33 cellular contexts compared by ENCODE assay signal in genomic region chr9:9222730-9223129, GRCh38.
DNase-seq lines count a peak whose midpoint lies in the region; ATAC-seq, FAIRE-seq and TF ChIP-seq lines count a peak whose summit lies in the region.
"Had no signal": no experiment of that assay in that cellular context is flagged by ENCODE, and none has a peak within 500 bp of the region (broad histone marks: within the 10 kb centered on the region; RNA-seq: fewer than 3 reads in every experiment).

No MANE protein-coding gene starts in this region.

- CTCF ChIA-PET in HepG2 (lab: Yijun Ruan, JAX; ENCODE audit: low intra/inter-chr PET ratio, low total read pairs): no interaction called here
- CTCF ChIA-PET in A549 (lab: Yijun Ruan, JAX): no interaction called here
- CTCF ChIA-PET in IMR-90 (lab: Yijun Ruan, JAX): no interaction called here

- TF ChIP-seq EP300 in HepG2 (IDR thresholded peaks at IDR 0.05; ENCODE audit: low read depth in 2 of 2, low read length in 2 of 2): no peak
- no peak for TF ChIP-seq EP300 in HepG2 (CRISPR knock-in tag; IDR thresholded peaks at IDR 0.05; ENCODE audit: borderline replicate concordance)
- no peak for TF ChIP-seq EP300 in A549 (IDR thresholded peaks at IDR 0.05)

- H3K36me3 ChIP-seq in HepG2 (replicated peaks in 1 of 2; ENCODE audit: control insufficient read depth in 1 of 2, insufficient read depth in 2 of 2, low read length in 2 of 2): no peaks in the 10 kb centered on the region
- H3K36me3 ChIP-seq in right lobe of liver: no peaks in the 10 kb centered on the region
- H3K36me3 ChIP-seq in IMR-90 (ENCODE audit: control insufficient read depth, insufficient read depth, low read length): no peaks in the 10 kb centered on the region
- H3K36me3 ChIP-seq in HAP-1 (replicated peaks): no peaks in the 10 kb centered on the region
- H3K36me3 ChIP-seq: BE2C; BLaER1; BLaER1 treated with 17β-estradiol and CSF1 and Interleukin-3, amounts not matched to agents 10 nM and 100 nM had no signal

- no peaks in the 10 kb centered on the region for H3K27me3 Mint-ChIP-seq in mesothelial cell of epicardium (ENCODE audit: low read depth)
- H3K27me3 Mint-ChIP-seq: B cell; CD4-positive, alpha-beta memory T cell; CD4-positive, alpha-beta T cell; CD4-positive, CD25-positive, alpha-beta regulatory T cell; CD8-positive, alpha-beta memory T cell had no signal

- no peaks in the 10 kb centered on the region for H3K36me3 Mint-ChIP-seq in mesothelial cell of epicardium
- H3K36me3 Mint-ChIP-seq: CD14-positive monocyte; CD4-positive, alpha-beta memory T cell; CD4-positive, CD25-positive, alpha-beta regulatory T cell; CD8-positive, alpha-beta memory T cell; CD8-positive, alpha-beta T cell had no signal

- intact Hi-C loops in HepG2 (cut with micrococcal nuclease; ENCODE audit: unreplicated experiment): no loop called here
- intact Hi-C loops in right lobe of liver (cut with DNase I): no loop called here
- intact Hi-C loops in IMR-90 (cut with micrococcal nuclease): no loop called here

- in situ Hi-C loops in HepG2 (cut with HindIII; ENCODE audit: extremely low pct_ligation_motif_present, low pct_unique_long_range_greater_than_20kb): no loop called here
- in situ Hi-C loops in IMR-90 (cut with MboI; ENCODE audit: low sequenced_read_pairs): no loop called here
- in situ Hi-C loops in HAP-1 (cut with MboI; ENCODE audit: low sequenced_read_pairs): no loop called here

- no peak overlapping the region for H2BK5ac ChIP-seq in IMR-90 (ENCODE audit: low read depth, low read length, poor library complexity, severe bottlenecking)

- no peak overlapping the region for H2BK15ac ChIP-seq in IMR-90 (ENCODE audit: low read depth, low read length)

- no peak overlapping the region for H4K5ac ChIP-seq in IMR-90 (ENCODE audit: low read depth, low read length)

- no peak overlapping the region for H3K23ac ChIP-seq in IMR-90 (ENCODE audit: low read depth, low read length)

- H3K79me2 ChIP-seq in HepG2 (ENCODE audit: insufficient read depth, low read length): no peaks in the 10 kb centered on the region

- no peak overlapping the region for H3K56ac ChIP-seq in IMR-90 (ENCODE audit: extremely low read depth, insufficient read depth, low read length)

- H3K4me1 Mint-ChIP-seq in mesothelial cell of epicardium: peaks cover 23% of the 10 kb centered on the region
- H3K4me1 Mint-ChIP-seq: B cell; CD14-positive monocyte; CD4-positive, alpha-beta memory T cell; CD4-positive, CD25-positive, alpha-beta regulatory T cell; CD8-positive, alpha-beta memory T cell had no signal

- H3K27ac Mint-ChIP-seq in mesothelial cell of epicardium: no peak overlapping the region
- H3K27ac Mint-ChIP-seq: B cell; CD14-positive monocyte; CD4-positive, alpha-beta memory T cell; CD4-positive, alpha-beta T cell; CD4-positive, CD25-positive, alpha-beta regulatory T cell; CD8-positive, alpha-beta memory T cell; CD8-positive, alpha-beta T cell had no signal

- H3K4me3 ChIP-seq in HepG2 (replicated peaks in 1 of 3; ENCODE audit: insufficient read depth in 1 of 3, low read depth in 2 of 3, low read length in 3 of 3) (no peak overlapping the region), right lobe of liver (no peak overlapping the region), A549 (no peak overlapping the region), IMR-90 (ENCODE audit: insufficient read depth, low read depth, low read length) (no peak overlapping the region), HAP-1 (no peak overlapping the region)
- H3K4me3 ChIP-seq: BLaER1; BLaER1 treated with 17β-estradiol and CSF1 and Interleukin-3, amounts not matched to agents 10 nM and 100 nM had no signal

- H3K18ac ChIP-seq in IMR-90 (ENCODE audit: low read depth, low read length): no peak overlapping the region

- no peaks in the 10 kb centered on the region for H3K9me1 ChIP-seq in IMR-90 (ENCODE audit: insufficient read depth, low read length)

- no peaks in the 10 kb centered on the region for H3K79me1 ChIP-seq in IMR-90 (ENCODE audit: low read depth in 1 of 2, low read length in 2 of 2)

- dilution Hi-C loops in IMR-90 (cut with HindIII; ENCODE audit: low sequenced_read_pairs, unreplicated experiment): no loop called here

- BruUV-seq in HepG2 (replicated peaks; lab: Mats Ljungman, UMichigan) (no TSS peak), IMR-90 (replicated peaks; lab: Mats Ljungman, UMichigan) (no TSS peak)

- TF ChIP-seq RAD21 in HepG2 (CRISPR knock-in tag; IDR thresholded peaks at IDR 0.05): no peak
- no peak for TF ChIP-seq RAD21 in A549 (conservative IDR thresholded peaks at IDR 0.05 in 1 of 2, IDR thresholded peaks at IDR 0.05 in 1 of 2)
- TF ChIP-seq RAD21 in IMR-90 (IDR thresholded peaks at IDR 0.05; ENCODE audit: low read length): no peak

- H3K9me3 Mint-ChIP-seq in mesothelial cell of epicardium: peaks cover 11% of the 10 kb centered on the region

- ATAC-seq in HepG2 (no peak), right lobe of liver (no peak), A549 (no peak), IMR-90 (ENCODE audit: low read depth) (no peak)
- ATAC-seq: CD8-positive, alpha-beta T cell had no signal

- H3K9ac ChIP-seq in HepG2 (ENCODE audit: insufficient read depth, low read depth, low read length) (no peak overlapping the region), IMR-90 (ENCODE audit: low read depth, low read length) (no peak overlapping the region)
- H3K9ac ChIP-seq: BLaER1; BLaER1 treated with 17β-estradiol and CSF1 and Interleukin-3, amounts not matched to agents 10 nM and 100 nM had no signal

- H3K27me3 ChIP-seq in HepG2 (ENCODE audit: control insufficient read depth in 1 of 2, insufficient read depth in 2 of 2, low read length in 2 of 2): no peaks in the 10 kb centered on the region
- no peaks in the 10 kb centered on the region for H3K27me3 ChIP-seq in right lobe of liver
- H3K27me3 ChIP-seq in IMR-90 (ENCODE audit: control insufficient read depth, insufficient read depth, low read length): no peaks in the 10 kb centered on the region
- no peaks in the 10 kb centered on the region for H3K27me3 ChIP-seq in HAP-1 (ENCODE audit: low read depth)
- H3K27me3 ChIP-seq: BE2C; BLaER1; BLaER1 treated with 17β-estradiol and CSF1 and Interleukin-3, amounts not matched to agents 10 nM and 100 nM had no signal

- no peak overlapping the region for H3K4me3 Mint-ChIP-seq in mesothelial cell of epicardium
- H3K4me3 Mint-ChIP-seq: B cell; CD14-positive monocyte; CD4-positive, alpha-beta memory T cell; CD4-positive, alpha-beta T cell; CD4-positive, CD25-positive, alpha-beta regulatory T cell; CD8-positive, alpha-beta memory T cell; CD8-positive, alpha-beta T cell had no signal

- H4K20me1 ChIP-seq in HepG2 (ENCODE audit: insufficient read depth, low read length): no peaks in the 10 kb centered on the region
- no peaks in the 10 kb centered on the region for H4K20me1 ChIP-seq in IMR-90 (ENCODE audit: insufficient read depth, low read length)
- H4K20me1 ChIP-seq: BLaER1; BLaER1 treated with 17β-estradiol and CSF1 and Interleukin-3, amounts not matched to agents 10 nM and 100 nM had no signal

- 0% methylated on average over 1 of the region's 1 CpG for WGBS in HepG2 (ENCODE audit: low lambda C conversion rate)
- 84% methylated on average over 1 of the region's 1 CpG for WGBS in right lobe of liver (ENCODE audit: insufficient coverage, low coverage, low lambda C conversion rate, missing lambda C conversion rate)
- WGBS in A549 (ENCODE audit: missing lambda C conversion rate): 2% methylated on average over 1 of the region's 1 CpG
- WGBS in IMR-90 (ENCODE audit: extremely low coverage in 2 of 2, insufficient read length in 1 of 2), 2 experiments: no CpG with 5 or more reads among the region's 1 CpG

- 0 out of 2 replicates have a peak, but pooled peaks cover 5% of the 10 kb centered on the region for H3K9me3 ChIP-seq in HepG2 (ENCODE audit: low read length)
- H3K9me3 ChIP-seq in right lobe of liver: no peaks in the 10 kb centered on the region
- H3K9me3 ChIP-seq in A549: no peaks in the 10 kb centered on the region
- no peaks in the 10 kb centered on the region; the same call in 1 of the 2 replicates for H3K9me3 ChIP-seq in IMR-90 (ENCODE audit: control insufficient read depth, insufficient read depth, low read length)
- H3K9me3 ChIP-seq in HAP-1: no peaks in the 10 kb centered on the region
- H3K9me3 ChIP-seq: BE2C; BLaER1; BLaER1 treated with 17β-estradiol and CSF1 and Interleukin-3, amounts not matched to agents 10 nM and 100 nM; Caco-2 had no signal

- H2BK120ac ChIP-seq in IMR-90 (ENCODE audit: low read depth, low read length): no peak overlapping the region

- H3K4ac ChIP-seq in IMR-90 (ENCODE audit: low read depth, low read length): no peak overlapping the region

- POLR2A ChIA-PET in HepG2 (lab: Yijun Ruan, JAX) (no interaction called here), A549 (lab: Yijun Ruan, JAX) (no interaction called here), IMR-90 (lab: Charles Lee; ENCODE audit: unreplicated experiment) (no interaction called here)

- H2AFZ ChIP-seq in HepG2 (ENCODE audit: low read length): no peak overlapping the region
- no peak overlapping the region for H2AFZ ChIP-seq in IMR-90 (replicated peaks; ENCODE audit: low read length, poor library complexity)

- no peak for FAIRE-seq in HepG2 (lab: Jason Lieb, UNC)
- FAIRE-seq in A549 (lab: Jason Lieb, UNC): no peak
- FAIRE-seq: A204.1 had no signal

- TF ChIP-seq POLR2A in HepG2 (IDR thresholded peaks at IDR 0.05; ENCODE audit: insufficient read depth in 1 of 2, low read depth in 2 of 2, low read length in 2 of 2) (no peak), right lobe of liver (IDR thresholded peaks at IDR 0.05) (no peak), A549 (IDR thresholded peaks at IDR 0.05; ENCODE audit: low read length) (no peak), IMR-90 (IDR thresholded peaks at IDR 0.05; ENCODE audit: low read depth, low read length) (no peak)

- no peak overlapping the region for H3K14ac ChIP-seq in IMR-90 (replicated peaks; ENCODE audit: low read depth, low read length)

- no peak overlapping the region for H4K8ac ChIP-seq in IMR-90 (ENCODE audit: low read depth in 2 of 2, low read length in 2 of 2)

- TF ChIP-seq CTCF in HepG2 (CRISPR knock-in tag; IDR thresholded peaks at IDR 0.05) (no peak), right lobe of liver (IDR thresholded peaks at IDR 0.05) (no peak), A549 (IDR thresholded peaks at IDR 0.05) (no peak), IMR-90 (conservative IDR thresholded peaks at IDR 0.05; ENCODE audit: low read depth, low read length) (no peak), mesothelial cell of epicardium (IDR thresholded peaks at IDR 0.05; ENCODE audit: unreplicated experiment) (no peak)

- H2AK5ac ChIP-seq in IMR-90 (ENCODE audit: low read depth, low read length): no peak overlapping the region

- H3K4me1 ChIP-seq in HepG2 (ENCODE audit: insufficient read depth, low read length) (no peaks in the 10 kb centered on the region), right lobe of liver (no peaks in the 10 kb centered on the region), A549 (no peaks in the 10 kb centered on the region), IMR-90 (ENCODE audit: control insufficient read depth, insufficient read depth, low read length) (no peaks in the 10 kb centered on the region), HAP-1 (no peaks in the 10 kb centered on the region)
- H3K4me1 ChIP-seq: BE2C; BLaER1; BLaER1 treated with 17β-estradiol and CSF1 and Interleukin-3, amounts not matched to agents 10 nM and 100 nM; Caco-2 had no signal

- H4K91ac ChIP-seq in IMR-90 (ENCODE audit: insufficient read depth, low read depth, low read length): no peak overlapping the region

- no peak overlapping the region for H2AK9ac ChIP-seq in IMR-90 (replicated peaks; ENCODE audit: low read depth, low read length, poor library complexity)

- H3K27ac ChIP-seq in HepG2 (ENCODE audit: extremely low read length, insufficient read depth, low read length) (no peak overlapping the region), right lobe of liver (no peak overlapping the region), A549 (no peak overlapping the region), IMR-90 (ENCODE audit: insufficient read depth, low read length) (no peak overlapping the region)
- H3K27ac ChIP-seq: 22Rv1; BLaER1; BLaER1 treated with 17β-estradiol and CSF1 and Interleukin-3, amounts not matched to agents 10 nM and 100 nM; C4-2B had no signal

- DNase-seq in HepG2 (ENCODE audit: low spot score) (no peak), right lobe of liver (no peak), A549 (ENCODE audit: low read depth in 1 of 2, low spot score in 1 of 2) (no peak), IMR-90 (no peak), mesothelial cell of epicardium (ENCODE audit: low spot score in 2 of 2, unreplicated experiment in 2 of 2) (no peak), HAP-1 (ENCODE audit: low spot score in 2 of 2) (no peak)
- DNase-seq: 8988T; ACHN; AML-193; BE2C; C1 segment of cervical spinal cord; Caco-2; Calu3; CD4-positive, alpha-beta memory T cell; CD4-positive, alpha-beta T cell; CD4-positive, CD25-positive, alpha-beta regulatory T cell; CD8-positive, alpha-beta memory T cell; CD8-positive, alpha-beta T cell; COR-L47; DMS 273 treated with DMSO at 0.1 percent for 48 hours; DMS153; DMS53; DMS79; DMS79 treated with DMSO at 0.1 percent for 48 hours; DND-41; EL had no signal

- H3K4me2 ChIP-seq in HepG2 (ENCODE audit: low read depth, low read length) (no peak overlapping the region), A549 (no peak overlapping the region), IMR-90 (ENCODE audit: low read depth, low read length) (no peak overlapping the region)
- H3K4me2 ChIP-seq: BLaER1; BLaER1 treated with 17β-estradiol and CSF1 and Interleukin-3, amounts not matched to agents 10 nM and 100 nM had no signal

- no peak overlapping the region for H2BK20ac ChIP-seq in IMR-90 (ENCODE audit: low read depth, low read length)

Comparison
In these comparisons a context has a peak if more than half of its experiments do, and no peak if none do; other contexts are left out.
1. Of the 38 proteins assayed by ChIP-seq in both HepG2 and A549: peak only in HepG2: none; only in A549: none; in both: NFE2L2; in neither: 37.